ENCODE assay signal across 23 cellular contexts in the genomic region with DNA sequence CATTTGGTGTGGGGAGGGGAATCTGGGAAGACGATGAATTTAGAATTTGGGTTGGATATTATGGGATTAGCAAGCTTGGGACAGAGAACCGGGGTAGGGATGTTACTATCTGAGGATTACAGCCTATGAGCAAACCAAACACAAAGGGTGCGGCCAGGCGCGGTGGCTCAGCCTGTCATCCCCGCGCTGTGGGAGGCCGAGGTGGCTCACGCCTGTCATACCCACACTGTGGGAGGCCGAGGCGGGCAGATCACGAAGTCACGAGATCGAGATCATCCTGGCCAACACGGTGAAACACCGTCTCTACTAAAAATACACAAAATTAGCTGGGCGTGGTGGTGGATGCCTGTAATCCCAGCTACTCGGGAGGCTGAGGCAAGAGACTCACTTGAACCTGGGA.
"Had no signal": no experiment of that assay in that cellular context is flagged by ENCODE, and none has a peak within 500 bp of the region (broad histone marks: within the 10 kb centered on the region; RNA-seq: fewer than 3 reads in every experiment).

No MANE protein-coding gene starts in this region.

- H3K9me3 ChIP-seq: SJSA1 had no signal

- H3K27me3 Mint-ChIP-seq: IgD-negative memory B cell had no signal

- ATAC-seq: K562 had no signal

- DNase-seq: Kasumi-1, MM.1S, NCI-H1092 treated with DMSO at 0.1 percent for 48 hours, NCI-H1436, NCI-H187, NCI-H2029, NCI-H2081 treated with DMSO at 0.1 percent for 48 hours, NCI-H2171, NCI-H226, NCI-H446, NCI-H510A, NCI-H524 treated with DMSO at 0.1 percent for 48 hours, NCI-H69, NCI-H774, Right ventricle myocardium superior, RPMI8226, SIG-M5 had no signal

- H3K4me3 ChIP-seq: K562, SJSA1, SK-N-MC had no signal

- H3K4me3 Mint-ChIP-seq: IgD-negative memory B cell had no signal

- H3K9me3 Mint-ChIP-seq: IgD-negative memory B cell had no signal

- H3K27me3 ChIP-seq: SJSA1 had no signal

- H3K27ac ChIP-seq: HL-60, KMS-11, SJSA1, SK-N-MC had no signal

- H3K4me1 ChIP-seq: SJSA1 had no signal
